Comparison of ENCODE assay signal across 22 cellular contexts in genomic region chrX:6299724-6300123, GRCh38.
"Had no signal": no experiment of that assay in that cellular context is flagged by ENCODE, and none has a peak within 500 bp of the region (broad histone marks: within the 10 kb centered on the region; RNA-seq: fewer than 3 reads in every experiment).

No MANE protein-coding gene starts in this region.

- H3K27me3 ChIP-seq: SJSA1 had no signal

- H3K4me3 ChIP-seq: SJSA1, SK-N-MC had no signal

- H3K36me3 ChIP-seq: SJSA1 had no signal

- DNase-seq: KBM-7, MV-4-11, NCI-H1048, NCI-H1105, NCI-H1417, NCI-H1436 treated with DMSO at 0.1 percent for 48 hours, NCI-H1694, NCI-H187 treated with DMSO at 0.1 percent for 48 hours, NCI-H2029 treated with DMSO at 0.1 percent for 48 hours, NCI-H2107, NCI-H2171, NCI-H226, NCI-H446, NCI-H510A, NCI-H524 treated with DMSO at 0.1 percent for 48 hours, NCI-H69, NCI-H774, Right ventricle myocardium superior, RPMI8226, SIG-M5 had no signal
